ENCODE assay signal across 8 cellular contexts in genomic region chrX:12791253-12792228, GRCh38. TPM values are rescaled to one million over a fixed set of nuclear protein-coding genes. Genes with fewer than 3 reads are reported as not detected.
DNase-seq lines count a peak whose midpoint lies in the region; ATAC-seq lines count a peak whose summit lies in the region.

TSS of gene PRPS2 (plus strand) at chrX:12791412. CDS start at chrX:12791498, 86 bp downstream.

- no peaks in the 10 kb centered on the region for H3K79me2 ChIP-seq in mesendoderm (ENCODE audit: control insufficient read depth, insufficient read depth, low read length)

- no peak within 1 kb of the TSS for H4K8ac ChIP-seq in mesendoderm (ENCODE audit: low read depth, low read length)

- no peak within 1 kb of the TSS for H2AK5ac ChIP-seq in mesendoderm (ENCODE audit: low read length)

- no peak within 1 kb of the TSS for H2BK15ac ChIP-seq in mesendoderm (replicated peaks; ENCODE audit: low read depth)

- no peaks in the 10 kb centered on the region for H3K36me3 ChIP-seq in mesendoderm (ENCODE audit: control insufficient read depth, insufficient read depth, low read length)

- peak within 1 kb of the TSS; percentile 85 for H3K56ac ChIP-seq in mesendoderm (ENCODE audit: low read length)

- peaks cover 8% of the 10 kb centered on the region for H3K27me3 Mint-ChIP-seq in activated CD4-positive, alpha-beta memory T cell treated with anti-CD3 and anti-CD28 coated beads, Interleukin-2, amount 10 ng/mL, durations not matched to agents 7 days and 5 days

- CTCF ChIA-PET in activated CD4-positive, alpha-beta memory T cell treated with anti-CD3 and anti-CD28 coated beads, Interleukin-2, amount 10 ng/mL, durations not matched to agents 7 days and 5 days (lab: Charles Lee), result interaction anchor here (1.1 to 5.0 kb wide), 3 partner anchors 21 to 89 kb away, joined by 3 to 62 read pairs (median 15); no protein-coding TSS in a partner anchor

- H3K4me1 ChIP-seq in mesendoderm (ENCODE audit: control insufficient read depth, low read depth, low read length), result no peaks in the 10 kb centered on the region

- no peaks in the 10 kb centered on the region for H3K27me3 ChIP-seq in mesendoderm (ENCODE audit: insufficient read depth, low read length, poor library complexity)

- no peak within 1 kb of the TSS for H3K18ac ChIP-seq in mesendoderm (ENCODE audit: low read length)

- no peaks in the 10 kb centered on the region for H3K9me3 Mint-ChIP-seq in activated CD4-positive, alpha-beta memory T cell treated with anti-CD3 and anti-CD28 coated beads, Interleukin-2, amount 10 ng/mL, durations not matched to agents 7 days and 5 days

- H3K4me3 ChIP-seq in mesendoderm (ENCODE audit: low read length), result peak within 1 kb of the TSS; percentile 51

- no CpG with 5 or more reads among the region's 113 CpGs for WGBS in mesendoderm (ENCODE audit: extremely low coverage, insufficient coverage, low lambda C conversion rate)

- peaks cover 24% of the 10 kb centered on the region for H3K36me3 Mint-ChIP-seq in activated CD4-positive, alpha-beta memory T cell treated with anti-CD3 and anti-CD28 coated beads, Interleukin-2, amount 10 ng/mL, durations not matched to agents 7 days and 5 days (ENCODE audit: low read depth)

- no peak within 1 kb of the TSS for H3K4ac ChIP-seq in mesendoderm (ENCODE audit: low read depth, low read length)

- H3K9ac ChIP-seq in mesendoderm (ENCODE audit: low read length), result peak within 1 kb of the TSS; percentile 76

- DNase-seq in NCI-H2081 (lab: John Stamatoyannopoulos, UW), result peak; percentile 68 to 70
- no peak for DNase-seq in NCI-H2081 treated with DMSO at 0.1 percent for 48 hours (lab: John Stamatoyannopoulos, UW)
- DNase-seq in NCI-H460 (ENCODE audit: extremely low read depth, low read depth), result peak; percentile 34
- DNase-seq in activated CD4-positive, alpha-beta memory T cell treated with anti-CD3 and anti-CD28 coated beads, Interleukin-2, amount 10 ng/mL, durations not matched to agents 7 days and 5 days, result peak; percentile 72
- peak; percentile 55 for DNase-seq in effector CD8-positive, alpha-beta T cell (lab: John Stamatoyannopoulos, UW)
- DNase-seq in mesendoderm, result peak; percentile 67
- peak; percentile 48 for DNase-seq in stimulated activated CD8-positive, alpha-beta memory T cell treated with anti-CD3 and anti-CD28 coated beads, Interleukin-15, amount 100 ng/mL, for 1 hour (ENCODE audit: low read depth)

- POLR2A ChIA-PET in activated CD4-positive, alpha-beta memory T cell treated with anti-CD3 and anti-CD28 coated beads, Interleukin-2, amount 10 ng/mL, durations not matched to agents 7 days and 5 days (lab: Charles Lee), result interaction anchor here (0.7 to 3.2 kb wide), 8 partner anchors 9 to 1028 kb away, joined by 3 to 21 read pairs (median 4); partner anchors contain the start of genes OFD1 and TRAPPC2

- H3K79me1 ChIP-seq in mesendoderm (ENCODE audit: low read length), result no peaks in the 10 kb centered on the region

- H3K27ac Mint-ChIP-seq in activated CD4-positive, alpha-beta memory T cell treated with anti-CD3 and anti-CD28 coated beads, Interleukin-2, amount 10 ng/mL, durations not matched to agents 7 days and 5 days, result peak within 1 kb of the TSS; percentile 74

- H3K23ac ChIP-seq in mesendoderm (ENCODE audit: low read length), result no peak within 1 kb of the TSS

- H2BK5ac ChIP-seq in mesendoderm (ENCODE audit: low read length), result no peak within 1 kb of the TSS

- H3K4me2 ChIP-seq in mesendoderm (ENCODE audit: low read length), result peak within 1 kb of the TSS; percentile 64

- H3K4me3 Mint-ChIP-seq in activated CD4-positive, alpha-beta memory T cell treated with anti-CD3 and anti-CD28 coated beads, Interleukin-2, amount 10 ng/mL, durations not matched to agents 7 days and 5 days, result peak within 1 kb of the TSS; percentile 82

- peak; percentile 77 for ATAC-seq in HG03039 (IDR thresholded peaks at IDR 0.05; ENCODE audit: unreplicated experiment)

- peaks cover 31% of the 10 kb centered on the region for H3K4me1 Mint-ChIP-seq in activated CD4-positive, alpha-beta memory T cell treated with anti-CD3 and anti-CD28 coated beads, Interleukin-2, amount 10 ng/mL, durations not matched to agents 7 days and 5 days

- H2BK120ac ChIP-seq in mesendoderm (ENCODE audit: low read depth, low read length), result no peak within 1 kb of the TSS

- H4K5ac ChIP-seq in mesendoderm (ENCODE audit: low read length), result no peak within 1 kb of the TSS

- H3K27ac ChIP-seq in mesendoderm (ENCODE audit: low read depth, low read length), result no peak within 1 kb of the TSS

RNA-seq across cellular contexts. Expression of gene PRPS2, which starts in this region (rescaled TPM):
- 55.0 and 55.9 TPM in 2 replicates for total RNA-seq in NCI-H460 (2014; rRNA removed; shearing (Covaris generic))
- 82.5 and 93.6 TPM in 2 replicates for polyA plus RNA-seq in NCI-H460 (2014; cell fraction: nucleus; rRNA removed)
- total RNA-seq in activated CD4-positive, alpha-beta memory T cell treated with anti-CD3 and anti-CD28 coated beads, Interleukin-2, amount 10 ng/mL, durations not matched to agents 7 days and 5 days, result 10 to 100 TPM; 64.6 to 66.9 TPM
- 13.7 TPM for polyA plus RNA-seq in mesendoderm (2013, experiment 1 of 2)
- polyA plus RNA-seq in mesendoderm (2013, experiment 2 of 2), result 14.4 TPM
